1 cellular context compared by ENCODE assay signal in genomic region chr17:50115744-50116143, GRCh38.
TF ChIP-seq lines count a peak whose summit lies in the region.

No MANE protein-coding gene starts in this region.

TF ChIP-seq in H1, 55 proteins besides CTCF, POLR2A, EP300 and RAD21:
- TF ChIP-seq JUN (IDR thresholded peaks at IDR 0.05; ENCODE audit: low read depth, low read length) (no peak), TCF12 (IDR thresholded peaks at IDR 0.05; ENCODE audit: low read depth, low read length) (no peak), CEBPB (IDR thresholded peaks at IDR 0.05; ENCODE audit: low read depth, low read length) (no peak), TEAD4 (IDR thresholded peaks at IDR 0.05; ENCODE audit: low read depth, low read length) (no peak), SRF (IDR thresholded peaks at IDR 0.05; ENCODE audit: low read depth, low read length) (no peak), MAFK (IDR thresholded peaks at IDR 0.05; ENCODE audit: low read depth, low read length) (no peak), ZNF274 (IDR thresholded peaks at IDR 0.05; ENCODE audit: borderline replicate concordance, extremely low read depth, low read length) (no peak)
TF ChIP-seq in H1: peak in this region for 0.
